17 cellular contexts compared by ENCODE assay signal in the genomic region with DNA sequence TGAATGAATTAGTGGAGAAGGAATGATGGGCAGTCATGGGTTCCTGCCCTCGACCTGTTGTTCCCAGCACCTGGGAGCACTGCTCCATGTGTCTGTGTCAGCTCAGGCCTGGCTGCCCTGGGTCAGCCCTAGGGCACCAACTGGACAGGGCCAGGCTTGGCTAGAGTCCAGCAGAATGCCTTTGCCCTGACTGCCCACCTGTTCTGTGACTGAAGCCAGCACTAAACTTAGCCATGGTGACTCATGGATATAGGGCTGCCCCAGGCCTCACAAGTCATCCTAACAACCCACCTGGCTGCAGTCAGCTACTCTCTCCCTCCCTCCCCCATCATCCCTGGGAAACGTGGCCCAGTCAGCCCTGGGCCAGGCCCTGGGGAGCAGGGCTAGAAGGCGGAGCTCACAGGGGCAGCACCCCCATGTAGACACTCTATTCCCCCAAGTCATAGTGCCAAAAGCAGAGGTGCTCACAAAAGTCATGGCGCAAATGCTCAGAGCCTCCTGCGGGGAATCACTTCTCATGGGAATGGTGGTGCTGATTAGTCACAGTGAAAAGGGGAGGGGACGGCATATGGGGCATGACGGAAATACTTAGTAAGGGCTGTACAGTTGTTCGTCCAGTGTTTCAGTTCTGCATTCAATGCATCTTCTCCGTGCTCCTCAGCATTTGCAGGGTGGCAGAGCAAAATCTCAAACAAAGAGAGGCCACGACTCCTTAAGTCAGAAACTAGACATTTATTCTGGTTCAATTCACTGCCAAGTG. TPM values are rescaled to one million over a fixed set of nuclear protein-coding genes. Genes with fewer than 3 reads are reported as not detected.
A peak's percentile ranks its signal among the peaks of the same experiment; 100 is the strongest.
DNase-seq lines count a peak whose midpoint lies in the region; ATAC-seq, FAIRE-seq and TF ChIP-seq lines count a peak whose summit lies in the region.
"Had no signal": no experiment of that assay in that cellular context is flagged by ENCODE, and none has a peak within 500 bp of the region (broad histone marks: within the 10 kb centered on the region; RNA-seq: fewer than 3 reads in every experiment).

No MANE protein-coding gene starts in this region.

- H3K27ac ChIP-seq in PC-3 (ENCODE audit: low read length) (peak overlapping the region; percentile 26; the same call in 1 of the 2 replicates), gastroesophageal sphincter (no peak overlapping the region)
- H3K27ac ChIP-seq: 22Rv1, cardiac muscle cell, ovary, testis had no signal

- intact Hi-C loops in PC-3 (cut with micrococcal nuclease), result no loop called here

- H3F3A ChIP-seq in PC-3 (ENCODE audit: low read length, unreplicated experiment), result no peaks in the 10 kb centered on the region

- DNase-seq in NCI-H146 (lab: John Stamatoyannopoulos, UW) (peak; percentile 51), NCI-H146 treated with DMSO at 0.1 percent for 48 hours (lab: John Stamatoyannopoulos, UW; ENCODE audit: unreplicated experiment) (no peak), PC-3 (peak; percentile 44), glomerular visceral epithelial cell (ENCODE audit: extremely low spot score) (peak; percentile 78), urothelium cell line (ENCODE audit: low spot score) (peak; percentile 88), GM19238 (ENCODE audit: insufficient read length, low spot score) (no peak)
- DNase-seq: glutamatergic neuron; NCI-H510A treated with DMSO at 0.1 percent for 48 hours; ovary; stimulated activated CD4-positive, alpha-beta T cell treated with anti-CD3 and anti-CD28 coated beads, Interleukin-15, amount 100 ng/mL, for 24 hours; testis had no signal

- no peaks in the 10 kb centered on the region for H3K79me2 ChIP-seq in PC-3 (ENCODE audit: low read length)

- peak; percentile 99 for FAIRE-seq in urothelium cell line (lab: Jason Lieb, UNC)

- CTCF ChIA-PET in PC-3 (lab: Charles Lee), result no interaction called here

- H3K4me3 ChIP-seq in PC-3 (ENCODE audit: low read length) (no peak overlapping the region), gastroesophageal sphincter (no peak overlapping the region)
- H3K4me3 ChIP-seq: cardiac muscle cell, ovary, testis had no signal

- no peak overlapping the region for H3K4me2 ChIP-seq in PC-3 (ENCODE audit: low read length)

- POLR2A ChIA-PET in PC-3 (lab: Charles Lee; ENCODE audit: unreplicated experiment), result no interaction called here

- H3K9me2 ChIP-seq in PC-3 (replicated peaks; ENCODE audit: low read length), result no peaks in the 10 kb centered on the region

- ATAC-seq in PC-3, result no peak
- no peak for ATAC-seq in HG03045 (IDR thresholded peaks at IDR 0.05; ENCODE audit: unreplicated experiment)
- no peak for ATAC-seq in gastroesophageal sphincter
- ATAC-seq: Panc1 had no signal

- no TSS peak for BruUV-seq in PC-3 (replicated peaks; lab: Mats Ljungman, UMichigan)

- H2AFZ ChIP-seq in PC-3 (ENCODE audit: low read length), result no peak overlapping the region

- H3K4me1 ChIP-seq in PC-3 (ENCODE audit: insufficient read depth, low read length), result no peaks in the 10 kb centered on the region
- no peaks in the 10 kb centered on the region for H3K4me1 ChIP-seq in gastroesophageal sphincter
- H3K4me1 ChIP-seq: testis had no signal

- no peak for TF ChIP-seq EP300 in gastroesophageal sphincter (IDR thresholded peaks at IDR 0.05)

- no peak for TF ChIP-seq CTCF in PC-3 (conservative IDR thresholded peaks at IDR 0.05; ENCODE audit: low read depth, low read length)
- TF ChIP-seq CTCF in gastroesophageal sphincter (IDR thresholded peaks at IDR 0.05), result no peak

- H3K27me3 ChIP-seq in PC-3 (ENCODE audit: low read length) (no peaks in the 10 kb centered on the region), gastroesophageal sphincter (peaks cover 5% of the 10 kb centered on the region)
- H3K27me3 ChIP-seq: cardiac muscle cell, ovary, testis had no signal

- WGBS in gastroesophageal sphincter (ENCODE audit: low coverage in 1 of 2), 2 donors, result 70 to 75% methylated on average over 2 to 6 of the region's 10 CpGs

- H3K9me3 ChIP-seq in PC-3 (ENCODE audit: low read length) (no peaks in the 10 kb centered on the region), gastroesophageal sphincter (no peaks in the 10 kb centered on the region)
- H3K9me3 ChIP-seq: ovary, testis had no signal

- H4K20me1 ChIP-seq in PC-3 (ENCODE audit: low read length), result no peaks in the 10 kb centered on the region

- H3K36me3 ChIP-seq in PC-3 (ENCODE audit: low read depth, low read length), result no peaks in the 10 kb centered on the region
- no peaks in the 10 kb centered on the region for H3K36me3 ChIP-seq in gastroesophageal sphincter
- H3K36me3 ChIP-seq: cardiac muscle cell, ovary had no signal

- TF ChIP-seq POLR2A in gastroesophageal sphincter (IDR thresholded peaks at IDR 0.05), result no peak

- no peak overlapping the region for H3K9ac ChIP-seq in PC-3 (ENCODE audit: low read length)

RNA-seq across cellular contexts. Expression of a gene that starts 52.0 kb away (rescaled TPM):
- total RNA-seq in PC-3 (2014; rRNA removed) (not detected in 2 replicates), gastroesophageal sphincter (1 to 10 TPM in 2 of 4 donors, under 1 TPM in 2; 0.69 to 9.8 (median 2.5) TPM)
- total RNA-seq: mononuclear cell had no signal

Comparison
In these comparisons a context has a peak if more than half of its experiments do, and no peak if none do; other contexts are left out.
1. DNase-seq: peak in NCI-H146 (single experiment), PC-3 (single experiment), glomerular visceral epithelial cell (single experiment) and urothelium cell line (single experiment); none in NCI-H146 treated with DMSO at 0.1 percent for 48 hours (single experiment) and GM19238 (single experiment).